ENCODE assay signal across 11 cellular contexts in the genomic region with DNA sequence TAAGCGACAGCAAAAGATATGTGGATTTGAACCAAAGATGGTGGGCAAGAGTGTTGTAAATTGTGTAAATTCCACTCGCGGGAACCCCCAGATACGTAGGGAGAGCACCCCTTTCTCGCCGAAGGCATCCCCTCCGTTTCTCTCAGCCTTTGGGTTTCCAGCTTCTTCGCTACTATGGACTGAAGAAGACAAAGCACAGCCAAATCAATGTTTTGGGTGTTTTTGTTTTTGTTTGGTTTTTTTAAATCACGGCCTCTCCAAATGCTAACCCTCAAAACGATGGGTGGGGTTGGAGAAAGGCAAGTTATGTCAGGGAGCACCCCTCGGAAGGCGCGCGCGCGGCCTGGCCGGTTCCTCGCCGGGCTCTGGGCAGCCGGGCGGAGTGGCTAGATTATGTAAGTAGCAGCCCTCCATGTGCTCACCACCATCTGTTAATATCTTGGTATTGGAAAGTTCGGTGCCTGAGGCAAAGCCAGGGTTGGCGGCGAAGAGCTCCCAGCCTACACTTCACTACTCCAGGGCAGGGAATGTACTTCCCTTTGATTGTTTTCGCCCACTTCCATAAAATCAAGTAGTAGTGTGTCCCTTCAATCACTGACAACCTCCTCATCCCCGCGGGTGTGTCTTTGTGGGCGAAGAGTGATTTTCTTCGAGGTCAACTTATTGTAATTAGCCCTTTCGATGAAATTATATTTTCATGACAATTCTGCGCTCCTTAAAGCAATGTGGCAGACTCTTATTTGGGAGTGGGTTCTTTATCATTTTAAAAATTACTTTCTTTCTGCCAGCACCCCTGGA. TPM values are rescaled to one million over a fixed set of nuclear protein-coding genes. Genes with fewer than 3 reads are reported as not detected.
DNase-seq lines count a peak whose midpoint lies in the region; ATAC-seq and TF ChIP-seq lines count a peak whose summit lies in the region.
"Had no signal": no experiment of that assay in that cellular context is flagged by ENCODE, and none has a peak within 500 bp of the region (broad histone marks: within the 10 kb centered on the region; RNA-seq: fewer than 3 reads in every experiment).

No MANE protein-coding gene starts in this region.

- no CpG with 5 or more reads among the region's 31 CpGs for WGBS in H9 (ENCODE audit: extremely low coverage, insufficient read length, low lambda C conversion rate)
- WGBS in esophagus muscularis mucosa = 33% methylated on average over 31 of the region's 31 CpGs

- H3K79me1 ChIP-seq in H9 (ENCODE audit: insufficient read depth, low read depth, low read length, poor library complexity, severe bottlenecking) = no peaks in the 10 kb centered on the region

- H3K18ac ChIP-seq in H9 (ENCODE audit: insufficient read length, low read depth, low read length) = no peak overlapping the region

- intact Hi-C loops in esophagus muscularis mucosa (cut with DNase I) = no loop called here

- no peak overlapping the region for H2AFZ ChIP-seq in H9 (ENCODE audit: low read length)

- H2BK20ac ChIP-seq in H9 (ENCODE audit: low read depth, low read length, poor library complexity, severe bottlenecking) = no peak overlapping the region

- peak overlapping the region; percentile 63 to 92 for H3K4me3 Mint-ChIP-seq in H9

- H3K14ac ChIP-seq in H9 (ENCODE audit: insufficient read depth, low read length) = no peak overlapping the region; the same call in 1 of the 2 replicates

- H2BK15ac ChIP-seq in H9 (ENCODE audit: low read depth, low read length) = no peak overlapping the region

- H3K56ac ChIP-seq in H9 (ENCODE audit: insufficient read length, low read depth, low read length) = no peak overlapping the region

- H3K23ac ChIP-seq in H9 (ENCODE audit: insufficient read length, low read depth, low read length) = no peak overlapping the region

- TF ChIP-seq CTCF in H9 (conservative IDR thresholded peaks at IDR 0.05) (no peak), esophagus muscularis mucosa (IDR thresholded peaks at IDR 0.05) (no peak)

- ATAC-seq in GM21576 (IDR thresholded peaks at IDR 0.05; ENCODE audit: unreplicated experiment) = no peak

- H3K79me2 ChIP-seq in H9 (ENCODE audit: insufficient read depth, low read length) = no peaks in the 10 kb centered on the region

- H3K36me3 ChIP-seq in esophagus muscularis mucosa = no peaks in the 10 kb centered on the region
- H3K36me3 ChIP-seq: prostate gland had no signal

- H3K4me3 ChIP-seq in esophagus muscularis mucosa = peak overlapping the region; percentile 34 to 47 (median 42)

- H3K27ac Mint-ChIP-seq in H9 = no peak overlapping the region; a peak in 1 of 7 replicates

- TF ChIP-seq POLR2A in esophagus muscularis mucosa (IDR thresholded peaks at IDR 0.05; ENCODE audit: low read depth) = no peak

- no peak for TF ChIP-seq EP300 in esophagus muscularis mucosa (IDR thresholded peaks at IDR 0.05)

- H3K27me3 ChIP-seq in H9 (ENCODE audit: insufficient read depth, low read length) (peaks cover 69% of the 10 kb centered on the region), esophagus muscularis mucosa (peaks cover 0 to 86% (median 69%) of the 10 kb centered on the region in 4 donors)

- H3K36me3 Mint-ChIP-seq in H9 (ENCODE audit: insufficient read depth in 1 of 3, low read depth in 3 of 3) = no peaks in the 10 kb centered on the region

- peaks cover 41% of the 10 kb centered on the region for H3K23me2 ChIP-seq in H9 (ENCODE audit: insufficient read length, low read depth, low read length, poor library complexity, severe bottlenecking)

- H4K20me1 ChIP-seq in H9 (ENCODE audit: control insufficient read depth, insufficient read depth, insufficient read length) = no peaks in the 10 kb centered on the region

- peak overlapping the region; percentile 3 for H3K9ac ChIP-seq in H9 (ENCODE audit: extremely low read depth, insufficient read length, low read length)
- H3K9ac ChIP-seq: KMS-11 had no signal

- H3K4me1 ChIP-seq in H9 (ENCODE audit: insufficient read depth, low read length) (no peaks in the 10 kb centered on the region), esophagus muscularis mucosa (peaks cover 19 to 58% (median 53%) of the 10 kb centered on the region in 4 donors)

- H3K4me1 Mint-ChIP-seq in H9 = peaks cover 64 to 74% of the 10 kb centered on the region in 2 experiments

- peak overlapping the region; percentile 95 for H3K4me2 ChIP-seq in H9 (ENCODE audit: insufficient read depth, insufficient read length, low read length)
- H3K4me2 ChIP-seq: KMS-11 had no signal

- no peak overlapping the region for H2BK5ac ChIP-seq in H9 (ENCODE audit: insufficient read length, low read length)

- no peak overlapping the region for H2AK5ac ChIP-seq in H9 (ENCODE audit: insufficient read length, low read length)

- no peak overlapping the region for H4K8ac ChIP-seq in H9 (replicated peaks; ENCODE audit: insufficient read length, low read depth, low read length)

- H3K27me3 Mint-ChIP-seq in H9 (ENCODE audit: low read depth) = peaks cover 98% of the 10 kb centered on the region

- H3K4ac ChIP-seq in H9 (ENCODE audit: low read depth, low read length) = no peak overlapping the region

- H3K9me3 ChIP-seq in H9 (ENCODE audit: control insufficient read depth, low read depth, low read length) (no peaks in the 10 kb centered on the region), esophagus muscularis mucosa (no peaks in the 10 kb centered on the region)
- H3K9me3 ChIP-seq: prostate gland had no signal

- DNase-seq in H9 = no peak
- peak; percentile 59 for DNase-seq in NCI-H345 (lab: John Stamatoyannopoulos, UW)
- DNase-seq in esophagus muscularis mucosa (ENCODE audit: extremely low spot score) = no peak
- DNase-seq in retina = peak; percentile 74
- DNase-seq in NCI-H2029 (lab: John Stamatoyannopoulos, UW) = no peak
- no peak for DNase-seq in T1000 (lab: John Stamatoyannopoulos, UW)
- DNase-seq: activated effector memory CD4-positive, alpha-beta T cell treated with Interleukin-2 at 50 U/mL for 16 hours had no signal

- H2BK12ac ChIP-seq in H9 (ENCODE audit: insufficient read length, low read depth, low read length) = no peak overlapping the region

- no peak overlapping the region for H3K27ac ChIP-seq in H9 (ENCODE audit: insufficient read length, low read depth, low read length)
- no peak overlapping the region for H3K27ac ChIP-seq in esophagus muscularis mucosa (replicated peaks in 1 of 4)
- H3K27ac ChIP-seq: KMS-11, prostate gland, VCaP had no signal

- no peak overlapping the region for H4K91ac ChIP-seq in H9 (ENCODE audit: insufficient read length, low read depth, low read length)

- no peak overlapping the region for H2BK120ac ChIP-seq in H9 (ENCODE audit: low read depth, low read length, poor library complexity, severe bottlenecking)

- no peak overlapping the region for H3T11ph ChIP-seq in H9 (ENCODE audit: low read length)

- H3K9me3 Mint-ChIP-seq in H9 = no peaks in the 10 kb centered on the region; a peak in 2 of 5 replicates

- H4K5ac ChIP-seq in H9 (ENCODE audit: insufficient read length, low read depth, low read length) = no peak overlapping the region

RNA-seq across cellular contexts. Expression of a gene that starts 4.0 kb away (rescaled TPM):
- total RNA-seq in H9 (2021) (0.72 and 0.83 TPM in 2 replicates), esophagus muscularis mucosa (1 to 10 TPM; 2.0 to 5.3 (median 2.5) TPM)

Comparison
In these comparisons a context has a peak if more than half of its experiments do, and no peak if none do; other contexts are left out.
1. DNase-seq: peak in NCI-H345 (single experiment) and retina (single experiment); none in H9 (single experiment), esophagus muscularis mucosa (single experiment), NCI-H2029 (single experiment) and T1000 (single experiment).